In genomic region chr9:37238122-37238521, GRCh38 we compare ENCODE assay signal across 1 cellular context.
TF ChIP-seq lines count a peak whose summit lies in the region.

No MANE protein-coding gene starts in this region.

TF ChIP-seq in H1, 55 proteins besides CTCF, POLR2A, EP300 and RAD21 (continued from another document):
- TF ChIP-seq E2F6 (IDR thresholded peaks at IDR 0.05), result no peak
- no peak for TF ChIP-seq POU5F1 (IDR thresholded peaks at IDR 0.05; ENCODE audit: low read depth, low read length)
- no peak for TF ChIP-seq PHF8 (conservative IDR thresholded peaks at IDR 0.05; ENCODE audit: low read depth, low read length)
- no peak for TF ChIP-seq HDAC6 (IDR thresholded peaks at IDR 0.05; ENCODE audit: low read depth, low read length)
- no peak for TF ChIP-seq BCL11A (IDR thresholded peaks at IDR 0.05; ENCODE audit: low read depth in 2 of 2, low read length in 2 of 2)
- no peak for TF ChIP-seq SAP30 (IDR thresholded peaks at IDR 0.05; ENCODE audit: insufficient read depth, insufficient replicate concordance, low read length)
- TF ChIP-seq USF2 (IDR thresholded peaks at IDR 0.05; ENCODE audit: low read length), result no peak
- no peak for TF ChIP-seq CHD2 (IDR thresholded peaks at IDR 0.05; ENCODE audit: low read length)
